1 cellular context compared by ENCODE assay signal in the genomic region with DNA sequence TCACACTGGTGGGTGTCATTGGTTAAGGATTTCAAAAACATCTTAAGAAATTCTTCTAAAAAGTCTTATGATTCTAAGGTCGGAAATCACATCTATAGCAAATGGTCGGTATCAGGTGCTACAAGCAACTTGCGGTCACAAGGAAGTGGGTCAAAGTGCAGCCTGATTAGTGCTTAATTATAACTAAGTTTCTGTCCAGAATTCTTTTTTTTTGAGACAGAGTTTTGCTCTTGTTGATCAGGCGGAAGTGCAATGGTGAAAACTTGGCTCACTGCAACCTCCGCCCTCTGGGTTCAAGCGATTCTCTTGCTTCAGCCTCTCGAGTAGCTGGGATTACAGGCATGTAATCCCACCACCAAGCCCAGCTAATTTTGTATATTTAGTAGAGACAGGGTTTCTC.
TF ChIP-seq lines count a peak whose summit lies in the region.

No MANE protein-coding gene starts in this region.

TF ChIP-seq in IMR-90, 13 proteins besides CTCF, POLR2A, EP300 and RAD21:
- TF ChIP-seq, protein P1, sequence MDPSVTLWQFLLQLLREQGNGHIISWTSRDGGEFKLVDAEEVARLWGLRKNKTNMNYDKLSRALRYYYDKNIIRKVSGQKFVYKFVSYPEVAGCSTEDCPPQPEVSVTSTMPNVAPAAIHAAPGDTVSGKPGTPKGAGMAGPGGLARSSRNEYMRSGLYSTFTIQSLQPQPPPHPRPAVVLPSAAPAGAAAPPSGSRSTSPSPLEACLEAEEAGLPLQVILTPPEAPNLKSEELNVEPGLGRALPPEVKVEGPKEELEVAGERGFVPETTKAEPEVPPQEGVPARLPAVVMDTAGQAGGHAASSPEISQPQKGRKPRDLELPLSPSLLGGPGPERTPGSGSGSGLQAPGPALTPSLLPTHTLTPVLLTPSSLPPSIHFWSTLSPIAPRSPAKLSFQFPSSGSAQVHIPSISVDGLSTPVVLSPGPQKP (IDR thresholded peaks at IDR 0.05; ENCODE audit: borderline replicate concordance, low read depth, low read length): no peak
- TF ChIP-seq FOS (IDR thresholded peaks at IDR 0.05; ENCODE audit: low read depth, low read length) (no peak), MXI1 (IDR thresholded peaks at IDR 0.05; ENCODE audit: borderline replicate concordance, low read depth, low read length) (no peak), BHLHE40 (IDR thresholded peaks at IDR 0.05; ENCODE audit: low read depth, low read length) (no peak), NFE2L2 (IDR thresholded peaks at IDR 0.05; ENCODE audit: low read depth, low read length) (no peak), MAFK (IDR thresholded peaks at IDR 0.05; ENCODE audit: low read depth, low read length) (no peak), RFX5 (IDR thresholded peaks at IDR 0.05; ENCODE audit: low read depth, low read length) (no peak), CEBPB (IDR thresholded peaks at IDR 0.05; ENCODE audit: low read depth, low read length) (no peak)
- TF ChIP-seq, protein P2, sequence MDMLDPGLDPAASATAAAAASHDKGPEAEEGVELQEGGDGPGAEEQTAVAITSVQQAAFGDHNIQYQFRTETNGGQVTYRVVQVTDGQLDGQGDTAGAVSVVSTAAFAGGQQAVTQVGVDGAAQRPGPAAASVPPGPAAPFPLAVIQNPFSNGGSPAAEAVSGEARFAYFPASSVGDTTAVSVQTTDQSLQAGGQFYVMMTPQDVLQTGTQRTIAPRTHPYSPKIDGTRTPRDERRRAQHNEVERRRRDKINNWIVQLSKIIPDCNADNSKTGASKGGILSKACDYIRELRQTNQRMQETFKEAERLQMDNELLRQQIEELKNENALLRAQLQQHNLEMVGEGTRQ (IDR thresholded peaks at IDR 0.05; ENCODE audit: low read depth, low read length): no peak
